20 cellular contexts compared by ENCODE assay signal in the genomic region with DNA sequence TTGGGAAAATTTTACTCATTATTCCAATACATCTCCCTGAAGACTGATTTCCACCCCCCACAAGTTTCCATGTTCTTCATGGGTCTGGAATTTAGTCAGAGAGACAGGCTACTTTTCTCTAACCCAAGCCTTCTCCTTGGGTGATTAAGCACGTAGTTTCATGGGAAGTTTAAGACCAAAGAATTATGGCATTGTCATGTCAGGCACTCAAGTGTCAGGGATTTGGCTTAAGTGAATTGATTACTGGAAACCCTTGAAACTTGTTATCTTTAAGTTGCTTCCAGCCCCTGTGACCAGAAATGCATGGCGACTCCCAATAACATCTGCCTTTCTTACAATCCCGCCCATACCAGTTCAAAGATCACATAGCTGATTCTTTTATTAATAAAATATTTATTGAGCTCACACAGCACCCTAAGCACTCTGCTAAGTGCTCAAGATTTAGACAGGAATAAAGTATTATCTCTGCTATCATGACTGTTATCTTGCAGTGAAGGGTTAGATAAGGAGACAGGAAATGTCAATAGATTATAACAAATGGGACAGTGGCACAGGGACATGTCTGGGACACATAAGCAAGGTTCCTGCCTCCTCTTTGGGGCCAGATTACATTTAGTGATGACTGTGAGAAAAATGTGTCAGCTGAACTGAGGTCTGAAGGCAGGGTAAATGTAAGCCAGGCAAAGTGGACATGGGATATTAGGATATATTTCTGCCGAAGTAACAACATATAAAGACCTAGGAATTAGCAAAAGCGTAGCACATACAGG.
DNase-seq lines count a peak whose midpoint lies in the region; ATAC-seq, FAIRE-seq and TF ChIP-seq lines count a peak whose summit lies in the region.
"Had no signal": no experiment of that assay in that cellular context is flagged by ENCODE, and none has a peak within 500 bp of the region (broad histone marks: within the 10 kb centered on the region; RNA-seq: fewer than 3 reads in every experiment).

No MANE protein-coding gene starts in this region.

- no peak overlapping the region for H3K4me3 ChIP-seq in HUES6 (ENCODE audit: low read depth, low read length)
- no peak overlapping the region for H3K4me3 ChIP-seq in osteoblast (ENCODE audit: insufficient read depth, low read length)
- no peak overlapping the region for H3K4me3 ChIP-seq in HepG2 (replicated peaks in 1 of 3; ENCODE audit: insufficient read depth in 1 of 3, low read depth in 2 of 3, low read length in 3 of 3)
- H3K4me3 ChIP-seq in Karpas-422 (ENCODE audit: low read length) = no peak overlapping the region
- H3K4me3 ChIP-seq: K562, SJSA1 had no signal

- ATAC-seq in HepG2 (no peak), GM19395 (IDR thresholded peaks at IDR 0.05; ENCODE audit: unreplicated experiment) (no peak)
- ATAC-seq: HCT116, K562, Panc1 had no signal

- TF ChIP-seq RAD21 in HepG2 (CRISPR knock-in tag; IDR thresholded peaks at IDR 0.05) = no peak

- H3K36me3 ChIP-seq in HUES6 (ENCODE audit: control insufficient read depth, insufficient read depth, low read length) (no peaks in the 10 kb centered on the region), osteoblast (ENCODE audit: insufficient read depth, low read length) (no peaks in the 10 kb centered on the region), HepG2 (replicated peaks in 1 of 2; ENCODE audit: control insufficient read depth in 1 of 2, insufficient read depth in 2 of 2, low read length in 2 of 2) (no peaks in the 10 kb centered on the region), Karpas-422 (ENCODE audit: insufficient read depth, low read length) (no peaks in the 10 kb centered on the region)
- H3K36me3 ChIP-seq: SJSA1 had no signal

- CTCF ChIA-PET in HepG2 (lab: Yijun Ruan, JAX; ENCODE audit: low intra/inter-chr PET ratio, low total read pairs) = no interaction called here

- DNase-seq in NCI-H82 (lab: John Stamatoyannopoulos, UW) = peak; percentile 79
- peak; percentile 60 for DNase-seq in left kidney (ENCODE audit: low read depth, low spot score)
- DNase-seq in osteoblast (ENCODE audit: insufficient read length, low spot score, missing footprints) = peak; percentile 21
- no peak for DNase-seq in HepG2 (ENCODE audit: low spot score)
- DNase-seq in Karpas-422 = no peak
- DNase-seq: CD4-positive, alpha-beta T cell; COR-L47; DMS79 treated with DMSO at 0.1 percent for 48 hours; GOT3; NCI-H1092; NCI-H1436; NCI-H1930; NCI-H748 treated with DMSO at 0.1 percent for 48 hours had no signal

- TF ChIP-seq EP300 in HepG2 (IDR thresholded peaks at IDR 0.05; ENCODE audit: low read depth in 2 of 2, low read length in 2 of 2) (no peak), HepG2 (CRISPR knock-in tag; IDR thresholded peaks at IDR 0.05; ENCODE audit: borderline replicate concordance) (no peak)

- no peaks in the 10 kb centered on the region for H3K27me3 ChIP-seq in HUES6 (ENCODE audit: control insufficient read depth, insufficient read depth, low read length)
- H3K27me3 ChIP-seq in osteoblast (ENCODE audit: insufficient read depth, low read length) = no peaks in the 10 kb centered on the region
- H3K27me3 ChIP-seq in HepG2 (ENCODE audit: control insufficient read depth in 1 of 2, insufficient read depth in 2 of 2, low read length in 2 of 2) = no peaks in the 10 kb centered on the region
- no peaks in the 10 kb centered on the region for H3K27me3 ChIP-seq in Karpas-422 (ENCODE audit: low read length)
- H3K27me3 ChIP-seq: SJSA1 had no signal

- in situ Hi-C loops in HepG2 (cut with HindIII; ENCODE audit: extremely low pct_ligation_motif_present, low pct_unique_long_range_greater_than_20kb) = no loop called here

- no peaks in the 10 kb centered on the region for H3K79me2 ChIP-seq in osteoblast (ENCODE audit: insufficient read depth, low read length)
- H3K79me2 ChIP-seq in HepG2 (ENCODE audit: insufficient read depth, low read length) = no peaks in the 10 kb centered on the region
- H3K79me2 ChIP-seq in Karpas-422 (ENCODE audit: low read length) = no peaks in the 10 kb centered on the region

- BruUV-seq in HepG2 (replicated peaks; lab: Mats Ljungman, UMichigan) = no TSS peak

- POLR2A ChIA-PET in HepG2 (lab: Yijun Ruan, JAX) = no interaction called here

- TF ChIP-seq POLR2A in HepG2 (IDR thresholded peaks at IDR 0.05; ENCODE audit: insufficient read depth in 1 of 2, low read depth in 2 of 2, low read length in 2 of 2) = no peak

- H3K27ac ChIP-seq in HUES6 (ENCODE audit: low read depth, low read length) (peak overlapping the region; percentile 32; the same call in 1 of the 2 replicates), osteoblast (ENCODE audit: low read depth, low read length) (no peak overlapping the region), HepG2 (ENCODE audit: extremely low read length, insufficient read depth, low read length) (no peak overlapping the region), Karpas-422 (ENCODE audit: low read length) (no peak overlapping the region)
- H3K27ac ChIP-seq: SJSA1 had no signal

- intact Hi-C loops in HepG2 (cut with micrococcal nuclease; ENCODE audit: unreplicated experiment) = loop anchor here (10.0 kb wide), 1 partner anchor 694 kb away; no protein-coding TSS in a partner anchor

- H3K9ac ChIP-seq in HUES6 (ENCODE audit: low read length) = no peak overlapping the region
- no peak overlapping the region for H3K9ac ChIP-seq in HepG2 (ENCODE audit: insufficient read depth, low read depth, low read length)
- no peak overlapping the region for H3K9ac ChIP-seq in Karpas-422 (ENCODE audit: low read length)

- H3K9me3 ChIP-seq in HUES6 (ENCODE audit: control insufficient read depth, insufficient read depth, low read depth, low read length) = no peaks in the 10 kb centered on the region
- H3K9me3 ChIP-seq in osteoblast (ENCODE audit: low read depth, low read length) = no peaks in the 10 kb centered on the region
- H3K9me3 ChIP-seq in HepG2 (ENCODE audit: low read length) = no peaks in the 10 kb centered on the region
- H3K9me3 ChIP-seq in Karpas-422 (ENCODE audit: low read length) = no peaks in the 10 kb centered on the region
- H3K9me3 ChIP-seq: SJSA1 had no signal

- 1% methylated on average over 5 of the region's 5 CpGs for WGBS in HepG2 (ENCODE audit: low lambda C conversion rate)

- TF ChIP-seq CTCF in osteoblast (IDR thresholded peaks at IDR 0.05; ENCODE audit: extremely low read depth, low read depth, low read length) (no peak), HepG2 (CRISPR knock-in tag; IDR thresholded peaks at IDR 0.05) (no peak)

- H3K9me2 ChIP-seq in Karpas-422 (replicated peaks; ENCODE audit: insufficient read depth, low read length) = no peaks in the 10 kb centered on the region

- FAIRE-seq in HepG2 (lab: Jason Lieb, UNC) = no peak
- FAIRE-seq: GM12892, K562 had no signal

- H3K4me2 ChIP-seq in osteoblast (ENCODE audit: insufficient read depth, low read length) (no peak overlapping the region), HepG2 (ENCODE audit: low read depth, low read length) (no peak overlapping the region), Karpas-422 (ENCODE audit: low read depth, low read length, poor library complexity, severe bottlenecking) (no peak overlapping the region)

- no peaks in the 10 kb centered on the region for H4K20me1 ChIP-seq in osteoblast (ENCODE audit: insufficient read depth, low read length)
- no peaks in the 10 kb centered on the region for H4K20me1 ChIP-seq in HepG2 (ENCODE audit: insufficient read depth, low read length)
- no peaks in the 10 kb centered on the region for H4K20me1 ChIP-seq in Karpas-422 (ENCODE audit: insufficient read depth, low read depth, low read length)

- H3K4me1 ChIP-seq in HUES6 (ENCODE audit: control insufficient read depth, insufficient read depth, low read length) = peaks cover 16% of the 10 kb centered on the region
- H3K4me1 ChIP-seq in osteoblast (ENCODE audit: insufficient read depth, low read length) = no peaks in the 10 kb centered on the region
- H3K4me1 ChIP-seq in HepG2 (ENCODE audit: insufficient read depth, low read length) = no peaks in the 10 kb centered on the region
- no peaks in the 10 kb centered on the region for H3K4me1 ChIP-seq in Karpas-422 (ENCODE audit: low read length)
- H3K4me1 ChIP-seq: SJSA1 had no signal

- H2AFZ ChIP-seq in osteoblast (ENCODE audit: low read length) (no peak overlapping the region), HepG2 (ENCODE audit: low read length) (no peak overlapping the region), Karpas-422 (ENCODE audit: low read length) (no peak overlapping the region)

TF ChIP-seq in HepG2, 621 proteins besides CTCF, POLR2A, EP300 and RAD21:
- TF ChIP-seq AHR (CRISPR knock-in tag; IDR thresholded peaks at IDR 0.05) = no peak
- no peak for TF ChIP-seq RAD51 (IDR thresholded peaks at IDR 0.05; ENCODE audit: borderline replicate concordance)
- no peak for TF ChIP-seq SOX13 (IDR thresholded peaks at IDR 0.05)
- no peak for TF ChIP-seq SOX13 (CRISPR knock-in tag; conservative IDR thresholded peaks at IDR 0.05 in 1 of 2, IDR thresholded peaks at IDR 0.05 in 1 of 2)
- no peak for TF ChIP-seq PRPF4 (IDR thresholded peaks at IDR 0.05; ENCODE audit: low read depth, low read length, poor library complexity, severe bottlenecking)

Comparison
In these comparisons a context has a peak if more than half of its experiments do, and no peak if none do; other contexts are left out.
1. DNase-seq: peak in NCI-H82 (single experiment), left kidney (single experiment) and osteoblast (single experiment); none in HepG2 (single experiment) and Karpas-422 (single experiment).